ENCODE assay signal across 8 cellular contexts in the genomic region with DNA sequence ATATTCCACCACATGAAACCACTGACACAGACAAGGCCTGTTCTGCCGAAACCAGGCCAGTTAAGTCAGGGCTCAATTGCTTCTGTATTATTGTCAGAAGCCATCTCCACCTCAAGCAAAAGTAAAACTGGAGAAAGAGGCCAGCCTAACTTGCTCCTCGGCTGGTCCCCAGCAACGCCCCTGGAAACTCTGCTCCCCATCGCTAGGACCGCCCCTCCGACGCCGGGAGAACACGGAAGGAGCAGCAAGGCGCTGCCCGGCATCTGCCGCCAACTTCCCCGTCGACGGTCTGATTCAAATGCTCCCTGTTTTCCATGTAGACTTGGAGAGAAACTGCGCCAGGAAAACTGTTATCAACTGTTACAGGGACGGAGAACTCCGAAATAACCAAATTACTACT. TPM values are rescaled to one million over a fixed set of nuclear protein-coding genes. Genes with fewer than 3 reads are reported as not detected.
DNase-seq lines count a peak whose midpoint lies in the region; ATAC-seq, FAIRE-seq and TF ChIP-seq lines count a peak whose summit lies in the region.
"Not testable (repeated sequence)": the region's sequence is repeated elsewhere in the genome, so short reads cannot be mapped to it uniquely, and the experiment has no call there.

No MANE protein-coding gene starts in this region.

- intact Hi-C loops in tibial artery (cut with DNase I; ENCODE audit: low total_unique reads) = not testable (repeated sequence)

- H3K4me3 Mint-ChIP-seq in astrocyte (ENCODE audit: unreplicated experiment) (peak overlapping the region; percentile 95), glutamatergic neuron (ENCODE audit: unreplicated experiment) (peak overlapping the region; percentile 91)
- peak overlapping the region; percentile 83 to 93 (median 90) for H3K4me3 Mint-ChIP-seq in naive thymus-derived CD8-positive, alpha-beta T cell

- not testable (repeated sequence) for H3K36me3 ChIP-seq in SJCRH30; astrocyte (ENCODE audit: insufficient read depth, low read length); tibial artery

- not testable (repeated sequence) for H3K9me3 Mint-ChIP-seq in astrocyte (ENCODE audit: unreplicated experiment); glutamatergic neuron (ENCODE audit: unreplicated experiment); naive thymus-derived CD8-positive, alpha-beta T cell

- not testable (repeated sequence) for TF ChIP-seq POLR2A in GM12891 (IDR thresholded peaks at IDR 0.05; ENCODE audit: low read depth, low read length)

- TF ChIP-seq CTCF in astrocyte (IDR thresholded peaks at IDR 0.05; ENCODE audit: insufficient read depth, low read depth, low read length); glutamatergic neuron (IDR thresholded peaks at IDR 0.05; ENCODE audit: partially characterized antibody, unreplicated experiment); tibial artery (IDR thresholded peaks at IDR 0.05): not testable (repeated sequence)

- H3K4me2 ChIP-seq in astrocyte (ENCODE audit: low read length) = peak overlapping the region; percentile 86

- not testable (repeated sequence) for H4K20me1 ChIP-seq in astrocyte (ENCODE audit: insufficient read depth, low read length)

- peak; percentile 96 for FAIRE-seq in GM12891 (lab: Jason Lieb, UNC)
- not testable (repeated sequence) for FAIRE-seq in astrocyte (lab: Jason Lieb, UNC)

- H3K4me1 ChIP-seq in SJCRH30; astrocyte (ENCODE audit: insufficient read depth, low read length); tibial artery: not testable (repeated sequence)

- not testable (repeated sequence) for H3K27me3 Mint-ChIP-seq in astrocyte (ENCODE audit: low read depth, unreplicated experiment); glutamatergic neuron (ENCODE audit: unreplicated experiment); naive thymus-derived CD8-positive, alpha-beta T cell

- not testable (repeated sequence) for DNase-seq in GM12891 (ENCODE audit: insufficient read length, low spot score); glutamatergic neuron; tibial artery
- DNase-seq in SJCRH30 = peak; percentile 9 to 23
- DNase-seq in astrocyte (ENCODE audit: low read depth) = peak; percentile 2
- DNase-seq in naive thymus-derived CD8-positive, alpha-beta T cell = peak in 2 of 10 donors; percentile 0 to 5

- POLR2A ChIA-PET in naive thymus-derived CD8-positive, alpha-beta T cell (lab: Charles Lee) = not testable (repeated sequence)

- H3K9me3 ChIP-seq in SJCRH30 (replicated peaks); astrocyte (ENCODE audit: insufficient read depth, low read depth, low read length); tibial artery: not testable (repeated sequence)

- H3K27ac ChIP-seq in SJCRH30 (peak overlapping the region; percentile 37; the same call in 1 of the 2 replicates), tibial artery (peak overlapping the region; percentile 74 to 75)
- H3K27ac ChIP-seq in astrocyte (ENCODE audit: low read depth, low read length) = not testable (repeated sequence)

- ATAC-seq in GM21737 (IDR thresholded peaks at IDR 0.05; ENCODE audit: unreplicated experiment) (peak; percentile 73), HG03442 (IDR thresholded peaks at IDR 0.05; ENCODE audit: unreplicated experiment) (peak; percentile 50)
- ATAC-seq in naive thymus-derived CD8-positive, alpha-beta T cell = peak; percentile 34 to 42

- H3K4me1 Mint-ChIP-seq in astrocyte (ENCODE audit: low read depth, unreplicated experiment); glutamatergic neuron (ENCODE audit: low read depth, unreplicated experiment): not testable (repeated sequence)
- peaks cover 7 to 20% (median 14%) of the 10 kb centered on the region in 4 donors for H3K4me1 Mint-ChIP-seq in naive thymus-derived CD8-positive, alpha-beta T cell

- not testable (repeated sequence) for H3K36me3 Mint-ChIP-seq in astrocyte (ENCODE audit: low read depth, unreplicated experiment); glutamatergic neuron (ENCODE audit: unreplicated experiment); naive thymus-derived CD8-positive, alpha-beta T cell

- H3K9ac ChIP-seq in astrocyte (ENCODE audit: low read length) = peak overlapping the region; percentile 73

- not testable (repeated sequence) for H3K27ac Mint-ChIP-seq in astrocyte (ENCODE audit: unreplicated experiment)
- H3K27ac Mint-ChIP-seq in glutamatergic neuron (ENCODE audit: unreplicated experiment) = peak overlapping the region; percentile 76
- peak overlapping the region; percentile 82 to 92 (median 88) for H3K27ac Mint-ChIP-seq in naive thymus-derived CD8-positive, alpha-beta T cell

- H2AFZ ChIP-seq in astrocyte (ENCODE audit: low read depth, low read length) = peak overlapping the region; percentile 16

- not testable (repeated sequence) for H3K27me3 ChIP-seq in SJCRH30; astrocyte (ENCODE audit: insufficient read depth, low read length); tibial artery

- peak overlapping the region; percentile 97 for H3K4me3 ChIP-seq in SJCRH30
- peak overlapping the region; percentile 66 for H3K4me3 ChIP-seq in astrocyte (ENCODE audit: insufficient read depth, low read depth, low read length)
- peak overlapping the region; percentile 67 to 68 for H3K4me3 ChIP-seq in tibial artery

- H3K79me2 ChIP-seq in astrocyte (ENCODE audit: insufficient read depth, low read length) = peaks cover 16% of the 10 kb centered on the region

RNA-seq across cellular contexts. Expression of gene CTSV, which starts 26.3 kb away (rescaled TPM):
- polyA plus RNA-seq in GM12891 (2012; ENCODE audit: low read depth, missing spikeins) = not detected
- total RNA-seq in SJCRH30 (2014; rRNA removed; shearing (Covaris generic)) = 19.8 and 21.0 TPM in 2 replicates
- total RNA-seq in astrocyte = 9.7 and 36.3 TPM in 2 replicates
- 1.3 TPM for total RNA-seq in glutamatergic neuron (ENCODE audit: unreplicated experiment)
- not detected for total RNA-seq in naive thymus-derived CD8-positive, alpha-beta T cell
- polyA plus RNA-seq in naive thymus-derived CD8-positive, alpha-beta T cell = not detected
